In genomic region chr7:142248166-142249160, GRCh38 we compare ENCODE assay signal across 2 cellular contexts.
TF ChIP-seq lines count a peak whose summit lies in the region.

No MANE protein-coding gene starts in this region.

TF ChIP-seq in GM23338, 12 proteins besides CTCF, POLR2A, EP300 and RAD21:
- TF ChIP-seq ZNF462 (CRISPR knock-in tag; IDR thresholded peaks at IDR 0.05) (no peak), POLR2AphosphoS5 (IDR thresholded peaks at IDR 0.05; ENCODE audit: low read depth) (no peak), ZNF331 (CRISPR knock-in tag; IDR thresholded peaks at IDR 0.05; ENCODE audit: low read depth) (no peak), STAT1 (IDR thresholded peaks at IDR 0.05; ENCODE audit: unreplicated experiment) (no peak), ETS1 (IDR thresholded peaks at IDR 0.05) (no peak), ZNF114 (CRISPR knock-in tag; IDR thresholded peaks at IDR 0.05) (no peak), CREB1 (CRISPR knock-in tag; IDR thresholded peaks at IDR 0.05; ENCODE audit: low read depth) (no peak), NANOG (IDR thresholded peaks at IDR 0.05; ENCODE audit: borderline replicate concordance) (no peak), EZH2 (IDR thresholded peaks at IDR 0.05; ENCODE audit: low read depth, unreplicated experiment) (no peak), EZH2phosphoT487 (IDR thresholded peaks at IDR 0.05; ENCODE audit: unreplicated experiment) (no peak)

TF ChIP-seq in H1, 55 proteins besides CTCF, POLR2A, EP300 and RAD21:
- no peak for TF ChIP-seq SAP30 (IDR thresholded peaks at IDR 0.05; ENCODE audit: insufficient read depth, insufficient replicate concordance, low read length)
- TF ChIP-seq SP2 (IDR thresholded peaks at IDR 0.05; ENCODE audit: low read length) = no peak
- TF ChIP-seq CBX8 (IDR thresholded peaks at IDR 0.05; ENCODE audit: borderline replicate concordance, low read depth, low read length) = no peak
- TF ChIP-seq CHD1 (IDR thresholded peaks at IDR 0.05; ENCODE audit: low read depth, low read length) = no peak
- TF ChIP-seq CBX5 (IDR thresholded peaks at IDR 0.05; ENCODE audit: low read depth, low read length) = no peak
- no peak for TF ChIP-seq SP1 (IDR thresholded peaks at IDR 0.05; ENCODE audit: low read depth, low read length)
- TF ChIP-seq KDM5A (IDR thresholded peaks at IDR 0.05; ENCODE audit: low read length) = no peak
- TF ChIP-seq SRF (IDR thresholded peaks at IDR 0.05; ENCODE audit: low read depth, low read length) = no peak
- no peak for TF ChIP-seq GABPA (IDR thresholded peaks at IDR 0.05; ENCODE audit: borderline replicate concordance, insufficient read depth, low read length)
- TF ChIP-seq CHD2 (IDR thresholded peaks at IDR 0.05; ENCODE audit: low read length) = no peak
- no peak for TF ChIP-seq MAFK (IDR thresholded peaks at IDR 0.05; ENCODE audit: low read depth, low read length)
- TF ChIP-seq TCF12 (IDR thresholded peaks at IDR 0.05; ENCODE audit: low read depth, low read length) = no peak
- no peak for TF ChIP-seq BRCA1 (IDR thresholded peaks at IDR 0.05; ENCODE audit: low read depth, low read length)
